Comparison of ENCODE assay signal across 8 cellular contexts in genomic region chr12:51238510-51239334, GRCh38. TPM values are rescaled to one million over a fixed set of nuclear protein-coding genes. Genes with fewer than 3 reads are reported as not detected.
DNase-seq lines count a peak whose midpoint lies in the region; ATAC-seq and TF ChIP-seq lines count a peak whose summit lies in the region.

A gene with protein sequence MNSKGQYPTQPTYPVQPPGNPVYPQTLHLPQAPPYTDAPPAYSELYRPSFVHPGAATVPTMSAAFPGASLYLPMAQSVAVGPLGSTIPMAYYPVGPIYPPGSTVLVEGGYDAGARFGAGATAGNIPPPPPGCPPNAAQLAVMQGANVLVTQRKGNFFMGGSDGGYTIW (plus strand): TSS chr12:51238826. CDS start chr12:51238908, 82 bp downstream.

- peak within 1 kb of the TSS; percentile 100 for H3K9ac ChIP-seq in OCI-LY3 (ENCODE audit: low read length)

- peak within 1 kb of the TSS; percentile 97 for H3K4me3 ChIP-seq in OCI-LY3 (ENCODE audit: low read length)
- H3K4me3 ChIP-seq in mucosa of descending colon: peak within 1 kb of the TSS; percentile 100

- H3K4me1 ChIP-seq in OCI-LY3 (ENCODE audit: low read length) (peaks cover 26% of the 10 kb centered on the region), mucosa of descending colon (ENCODE audit: low read depth) (peaks cover 15% of the 10 kb centered on the region)

- H3K4me2 ChIP-seq in OCI-LY3 (ENCODE audit: low read length): peak within 1 kb of the TSS; percentile 96

- ATAC-seq in GM21526 (IDR thresholded peaks at IDR 0.05; ENCODE audit: low FRiP score, unreplicated experiment): peak; percentile 78
- peak; percentile 97 for ATAC-seq in mucosa of descending colon

- peaks cover 17% of the 10 kb centered on the region for H3K79me2 ChIP-seq in OCI-LY3 (ENCODE audit: low read length)

- TF ChIP-seq CTCF in OCI-LY3 (IDR thresholded peaks at IDR 0.05; ENCODE audit: low read depth, low read length): 0 out of 2 replicates have a peak, but pooled peaks have one; percentile 2
- no peak for TF ChIP-seq CTCF in mucosa of descending colon (IDR thresholded peaks at IDR 0.05)

- no peaks in the 10 kb centered on the region for H3K27me3 ChIP-seq in OCI-LY3 (ENCODE audit: low read depth, low read length)

- H3K9me3 ChIP-seq in OCI-LY3 (ENCODE audit: insufficient read depth, low read length) (no peaks in the 10 kb centered on the region), mucosa of descending colon (no peaks in the 10 kb centered on the region)

- DNase-seq in DMS114 treated with DMSO at 0.1 percent for 48 hours (lab: John Stamatoyannopoulos, UW; ENCODE audit: unreplicated experiment) (peak; percentile 89), HuH-7.5 (ENCODE audit: low spot score) (peak; percentile 92), activated T-cell treated with anti-CD3 and anti-CD28 coated beads for 1 hour (ENCODE audit: low read depth) (peak; percentile 93), epidermal melanocyte (ENCODE audit: insufficient read length, low spot score) (peak; percentile 98), mucosa of descending colon (peak; percentile 98 to 99 (median 98))
- DNase-seq in stimulated activated CD8-positive, alpha-beta memory T cell treated with anti-CD3 and anti-CD28 coated beads, Interleukin-4, amount 100 ng/mL, for 24 hours (ENCODE audit: low read depth): peak; percentile 92

- peak within 1 kb of the TSS; percentile 91 for H3K27ac ChIP-seq in OCI-LY3 (ENCODE audit: low read length)

- H4K20me1 ChIP-seq in OCI-LY3 (ENCODE audit: insufficient read depth, low read length): 0 out of 2 replicates have a peak, but pooled peaks cover 4% of the 10 kb centered on the region

- H3K36me3 ChIP-seq in OCI-LY3 (replicated peaks; ENCODE audit: low read depth, low read length): peaks cover 25% of the 10 kb centered on the region
- H3K36me3 ChIP-seq in mucosa of descending colon (ENCODE audit: low read depth): peaks cover 7% of the 10 kb centered on the region

- peak within 1 kb of the TSS; percentile 90 for H2AFZ ChIP-seq in OCI-LY3 (ENCODE audit: low read depth, low read length)

- intact Hi-C loops in mucosa of descending colon (cut with DNase I, micrococcal nuclease): no loop called here

RNA-seq across cellular contexts. Expression of the gene that starts here (rescaled TPM):
- 100 to 1,000 TPM; 211 to 334 (median 329) TPM for total RNA-seq in mucosa of descending colon

Comparison
In these comparisons a context has a peak if more than half of its experiments do, and no peak if none do; other contexts are left out.
1. Peak in every context shown above with its lines: DNase-seq, ATAC-seq, H3K4me3 ChIP-seq and H3K27ac ChIP-seq.